Comparison of ENCODE assay signal across 8 cellular contexts in the genomic region with DNA sequence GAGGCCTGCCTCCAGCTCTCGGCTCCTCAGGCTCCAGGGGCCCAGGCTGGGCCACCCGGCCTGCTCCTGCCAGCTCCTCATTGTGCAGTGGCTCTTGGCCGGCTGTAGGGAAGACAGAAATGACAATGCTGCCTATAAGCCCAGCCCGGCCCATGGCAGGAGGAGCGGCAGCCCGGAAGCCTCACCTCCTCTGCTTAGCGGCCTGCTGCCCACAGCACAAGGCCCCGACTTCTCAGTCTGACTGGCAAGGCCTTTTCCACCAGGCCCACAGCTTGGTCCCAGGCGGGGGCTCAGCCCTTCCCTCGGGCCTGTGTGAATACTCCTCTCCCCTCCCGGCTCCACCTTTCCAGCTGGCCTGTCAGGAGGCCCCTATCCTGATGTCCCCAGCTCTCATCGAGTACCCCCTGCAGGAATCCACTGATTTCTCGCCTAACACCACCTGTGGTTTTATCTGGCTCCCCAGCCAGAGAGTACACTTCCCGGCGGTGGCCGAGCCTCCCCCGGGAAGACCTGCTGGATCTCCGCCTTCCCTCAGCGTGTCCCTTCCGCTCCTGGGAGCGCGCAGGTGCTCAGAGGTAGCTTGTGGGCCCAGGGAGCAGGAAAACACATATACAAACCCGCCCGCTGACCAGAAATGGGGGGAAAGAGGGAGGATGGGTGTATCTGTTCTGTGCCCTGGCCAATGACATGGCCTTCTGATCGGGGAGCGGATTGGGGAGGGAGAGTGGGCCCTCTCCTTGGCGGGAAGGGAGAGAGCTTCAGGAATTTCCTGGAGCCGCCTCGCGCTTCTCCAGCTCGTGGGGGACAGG. TPM values are rescaled to one million over a fixed set of nuclear protein-coding genes. Genes with fewer than 3 reads are reported as not detected.
DNase-seq lines count a peak whose midpoint lies in the region; ATAC-seq and TF ChIP-seq lines count a peak whose summit lies in the region.

No MANE protein-coding gene starts in this region.

- H3K9me3 ChIP-seq in BE2C, result no peaks in the 10 kb centered on the region
- no peaks in the 10 kb centered on the region for H3K9me3 ChIP-seq in subcutaneous abdominal adipose tissue (ENCODE audit: control insufficient read depth in 5 of 5, low read length in 5 of 5)

- TF ChIP-seq CTCF in BE2C (IDR thresholded peaks at IDR 0.05; ENCODE audit: low read depth, low read length) (no peak), coronary artery (IDR thresholded peaks at IDR 0.05) (no peak)

- DNase-seq in BE2C (no peak), HT1080 (ENCODE audit: low read depth) (peak; percentile 16), T-helper 2 cell (peak in 4 of 5 experiments; percentile 12 to 59 (median 18)), coronary artery (ENCODE audit: low spot score) (no peak), lung microvascular endothelial cell (ENCODE audit: low read depth in 2 of 2) (peak; percentile 27 to 40)

- peak overlapping the region; percentile 74 for H3K4me3 ChIP-seq in BE2C (ENCODE audit: low read depth, low read length)
- H3K4me3 ChIP-seq in coronary artery, result peak overlapping the region; percentile 86
- peak overlapping the region; percentile 90 to 98 (median 92) for H3K4me3 ChIP-seq in subcutaneous abdominal adipose tissue (ENCODE audit: low read depth in 1 of 5, low read length in 5 of 5)

- H3K4me1 ChIP-seq in BE2C (no peaks in the 10 kb centered on the region), subcutaneous abdominal adipose tissue (ENCODE audit: control insufficient read depth in 5 of 5, insufficient read depth in 5 of 5, low read length in 5 of 5) (peaks cover 0 to 24% (median 20%) of the 10 kb centered on the region in 5 donors)

- H3K27ac ChIP-seq in coronary artery (peak overlapping the region; percentile 69 to 93), subcutaneous abdominal adipose tissue (ENCODE audit: low read depth, low read length) (peak overlapping the region; percentile 78)

- H3K36me3 ChIP-seq in BE2C, result peaks cover 20% of the 10 kb centered on the region
- H3K36me3 ChIP-seq in subcutaneous abdominal adipose tissue (ENCODE audit: control insufficient read depth in 5 of 5, insufficient read depth in 5 of 5, low read length in 5 of 5), result peaks cover 0 to 24% (median 20%) of the 10 kb centered on the region in 5 donors

- ATAC-seq in GM19395 (IDR thresholded peaks at IDR 0.05; ENCODE audit: unreplicated experiment) (peak; percentile 22), GM18873 (IDR thresholded peaks at IDR 0.05; ENCODE audit: low FRiP score, unreplicated experiment) (no peak)

- H3K27me3 ChIP-seq in BE2C (no peaks in the 10 kb centered on the region), subcutaneous abdominal adipose tissue (ENCODE audit: control insufficient read depth in 5 of 5, insufficient read depth in 4 of 5, low read length in 5 of 5) (no peaks in the 10 kb centered on the region)

- peak overlapping the region; percentile 83 to 96 (median 93) for H3K9ac ChIP-seq in subcutaneous abdominal adipose tissue (ENCODE audit: low read length in 5 of 5)

RNA-seq across cellular contexts. Expression of gene DDRGK1, which starts 1.0 kb away (rescaled TPM):
- polyA plus RNA-seq in BE2C (2012; ENCODE audit: insufficient read depth, insufficient read length, low read depth), result 116 TPM
- total RNA-seq in HT1080 (2014; rRNA removed; shearing (Covaris generic)), result 36.8 and 40.7 TPM in 2 replicates
- polyA plus RNA-seq in HT1080 (2015; cell fraction: cytosol; rRNA removed), result 25.3 and 25.7 TPM in 2 replicates
- polyA plus RNA-seq in HT1080 (2015; cell fraction: nucleus; rRNA removed), result 41.9 and 43.3 TPM in 2 replicates
- 22.2 and 44.0 TPM in 2 replicates for total RNA-seq in lung microvascular endothelial cell

RNA-seq across cellular contexts. Expression of gene ITPA, which starts 5.8 kb away (rescaled TPM):
- polyA plus RNA-seq in BE2C (2012; ENCODE audit: insufficient read depth, insufficient read length, low read depth), result 151 TPM
- total RNA-seq in HT1080 (2014; rRNA removed; shearing (Covaris generic)), result 120 and 144 TPM in 2 replicates
- 57.6 and 63.9 TPM in 2 replicates for polyA plus RNA-seq in HT1080 (2015; cell fraction: cytosol; rRNA removed)
- polyA plus RNA-seq in HT1080 (2015; cell fraction: nucleus; rRNA removed), result 84.2 and 85.5 TPM in 2 replicates
- 27.7 and 34.5 TPM in 2 replicates for total RNA-seq in lung microvascular endothelial cell

RNA-seq across cellular contexts. Expression of gene LZTS3, which starts 30.2 kb away (rescaled TPM):
- polyA plus RNA-seq in BE2C (2012; ENCODE audit: insufficient read depth, insufficient read length, low read depth), result 2.3 TPM
- 4.5 TPM in 2 replicates for total RNA-seq in HT1080 (2014; rRNA removed; shearing (Covaris generic))
- 4.6 and 4.8 TPM in 2 replicates for polyA plus RNA-seq in HT1080 (2015; cell fraction: cytosol; rRNA removed)
- polyA plus RNA-seq in HT1080 (2015; cell fraction: nucleus; rRNA removed), result 6.1 and 8.0 TPM in 2 replicates
- 3.1 and 7.7 TPM in 2 replicates for total RNA-seq in lung microvascular endothelial cell

RNA-seq across cellular contexts. Expression of gene SLC4A11, which starts 35.5 kb away (rescaled TPM):
- polyA plus RNA-seq in BE2C (2012; ENCODE audit: insufficient read depth, insufficient read length, low read depth), result 0.31 TPM
- total RNA-seq in HT1080 (2014; rRNA removed; shearing (Covaris generic)), result 1.1 and 1.7 TPM in 2 replicates
- 1.7 and 2.1 TPM in 2 replicates for polyA plus RNA-seq in HT1080 (2015; cell fraction: cytosol; rRNA removed)
- polyA plus RNA-seq in HT1080 (2015; cell fraction: nucleus; rRNA removed), result 11.1 and 11.8 TPM in 2 replicates
- 5.2 and 23.8 TPM in 2 replicates for total RNA-seq in lung microvascular endothelial cell

RNA-seq across cellular contexts. Expression of gene FASTKD5, which starts 43.9 kb away (rescaled TPM):
- polyA plus RNA-seq in BE2C (2012; ENCODE audit: insufficient read depth, insufficient read length, low read depth), result 25.0 TPM
- total RNA-seq in HT1080 (2014; rRNA removed; shearing (Covaris generic)), result 38.1 and 40.4 TPM in 2 replicates
- polyA plus RNA-seq in HT1080 (2015; cell fraction: cytosol; rRNA removed), result 19.0 and 20.7 TPM in 2 replicates
- 40.1 and 41.9 TPM in 2 replicates for polyA plus RNA-seq in HT1080 (2015; cell fraction: nucleus; rRNA removed)
- 13.1 and 16.3 TPM in 2 replicates for total RNA-seq in lung microvascular endothelial cell

Comparison
In these comparisons a context has a peak if more than half of its experiments do, and no peak if none do; other contexts are left out.
1. DNase-seq: peak in HT1080 (single experiment), T-helper 2 cell (4 of 5) and lung microvascular endothelial cell (2 of 2); none in BE2C (single experiment) and coronary artery (single experiment).
2. Peak in every context shown above with its lines, with median percentiles within 50 percentile points of each other: H3K4me3 ChIP-seq.